24 cellular contexts compared by ENCODE assay signal in genomic region chr18:8365528-8365927, GRCh38.
"Had no signal": no experiment of that assay in that cellular context is flagged by ENCODE, and none has a peak within 500 bp of the region (broad histone marks: within the 10 kb centered on the region; RNA-seq: fewer than 3 reads in every experiment).

No MANE protein-coding gene starts in this region.

- H3K4me3 ChIP-seq: neural progenitor cell, ovary, psoas muscle, right lobe of liver, sigmoid colon, stomach, thoracic aorta, thyroid gland, transverse colon, upper lobe of left lung had no signal

- H3K4me2 ChIP-seq: neural progenitor cell had no signal

- H3K9ac ChIP-seq: neural progenitor cell, parathyroid adenoma had no signal

- H3K36me3 ChIP-seq: neural progenitor cell, ovary, right lobe of liver, sigmoid colon, stomach, thoracic aorta, thyroid gland, transverse colon, upper lobe of left lung had no signal

- DNase-seq: naive thymus-derived CD4-positive, alpha-beta T cell; natural killer cell; occipital lobe; ovary; posterior cingulate gyrus; psoas muscle; right cardiac atrium; right lobe of liver; sigmoid colon; small intestine; stimulated activated CD4-positive, alpha-beta T cell treated with anti-CD3 and anti-CD28 coated beads, Interleukin-15, amount 100 ng/mL, for 24 hours; stimulated activated CD4-positive, alpha-beta T cell treated with anti-CD3 and anti-CD28 coated beads, Interleukin-2, amount 100 ng/mL, for 24 hours; stimulated activated CD4-positive, alpha-beta T cell treated with anti-CD3 and anti-CD28 coated beads, Interleukin-2, amount 100 ng/mL, for 48 hours; stimulated activated CD4-positive, alpha-beta T cell treated with anti-CD3 and anti-CD28 coated beads, Interleukin-4, amount 100 ng/mL, for 24 hours; stimulated activated naive B cell treated with anti-CD40 and anti-IgM and Interleukin-4, amounts not matched to agents 10 μg/mL and 1 μg/mL and 100 μg/mL, for 72 hours; stimulated activated naive CD4-positive, alpha-beta T cell treated with Interleukin-2 at 50 U/mL for 16 hours; stomach; thyroid gland; transverse colon; upper lobe of left lung had no signal

- H3K27me3 ChIP-seq: ovary, right lobe of liver, sigmoid colon, thyroid gland, upper lobe of left lung had no signal

- H3K27ac ChIP-seq: neural progenitor cell, ovary, parathyroid adenoma, psoas muscle, right lobe of liver, sigmoid colon, stomach, thoracic aorta, thyroid gland, transverse colon, upper lobe of left lung had no signal

- ATAC-seq: naive thymus-derived CD4-positive, alpha-beta T cell; natural killer cell; right cardiac atrium; right lobe of liver; stimulated activated effector memory CD8-positive, alpha-beta T cell treated with anti-CD3 and anti-CD28 coated beads, Interleukin-12 subunit alpha, Interleukin-12 subunit beta, amount 100 ng/mL, for 72 hours; stimulated activated naive B cell treated with anti-CD40 and anti-IgM and Interleukin-4, amounts not matched to agents 10 μg/mL and 1 μg/mL and 100 μg/mL, for 72 hours had no signal

- H3K79me2 ChIP-seq: parathyroid adenoma had no signal

- H3K9me3 ChIP-seq: ovary, psoas muscle, right lobe of liver, sigmoid colon, stomach, thoracic aorta, thyroid gland, transverse colon, upper lobe of left lung had no signal

- H3K4me1 ChIP-seq: parathyroid adenoma had no signal
